Comparison of ENCODE assay signal across 20 cellular contexts in genomic region chr13:107586216-107586615, GRCh38.
"Had no signal": no experiment of that assay in that cellular context is flagged by ENCODE, and none has a peak within 500 bp of the region (broad histone marks: within the 10 kb centered on the region; RNA-seq: fewer than 3 reads in every experiment).

No MANE protein-coding gene starts in this region.

- H3K4me1 ChIP-seq: body of pancreas, heart right ventricle, left ventricle myocardium inferior, suprapubic skin had no signal

- H3K9me3 Mint-ChIP-seq: activated T-helper 1 cell treated with anti-CD3 and anti-CD28 coated beads, Interleukin-12 subunit alpha, Interleukin-12 subunit beta, Interleukin-2, Interleukin-4 antibody, amounts not matched to agents 30 ng/mL and 10 ng/mL and 1 ng/mL, durations not matched to agents 14 hours and 24 hours and 36 hours; nephron progenitor cell; type B pancreatic cell had no signal

- FAIRE-seq: frontal cortex, kidney had no signal

- DNase-seq: activated CD4-positive, alpha-beta T cell treated with anti-CD3 and anti-CD28 coated beads for 48 hours; activated naive CD4-positive, alpha-beta T cell; erythroblast; heart right ventricle; kidney; left ventricle myocardium inferior; nephron progenitor cell; stimulated activated CD4-positive, alpha-beta T cell treated with anti-CD3 and anti-CD28 coated beads, Interleukin-2, amount 100 ng/mL, for 24 hours; stimulated activated naive CD4-positive, alpha-beta T cell; T-cell; T1000; WERI-Rb-1 had no signal

- H3K27ac ChIP-seq: heart right ventricle, left ventricle myocardium inferior, suprapubic skin, WERI-Rb-1 had no signal

- H3K4me3 ChIP-seq: body of pancreas, heart right ventricle, left ventricle myocardium inferior, suprapubic skin had no signal

- H3K36me3 Mint-ChIP-seq: memory B cell, T-cell, type B pancreatic cell had no signal

- H3K27me3 Mint-ChIP-seq: central memory CD8-positive, alpha-beta T cell; memory B cell; T-cell; type B pancreatic cell had no signal

- ATAC-seq: heart right ventricle, sciatic nerve, T-cell had no signal

- H3K36me3 ChIP-seq: heart right ventricle, left ventricle myocardium inferior, suprapubic skin, WERI-Rb-1 had no signal

- H3K4me1 Mint-ChIP-seq: central memory CD8-positive, alpha-beta T cell; memory B cell; nephron progenitor cell; T-cell had no signal

- H3K27me3 ChIP-seq: body of pancreas, heart right ventricle, suprapubic skin had no signal

- H3K9me3 ChIP-seq: body of pancreas, heart right ventricle, suprapubic skin had no signal

- H3K4me3 Mint-ChIP-seq: activated T-helper 1 cell treated with anti-CD3 and anti-CD28 coated beads, Interleukin-12 subunit alpha, Interleukin-12 subunit beta, Interleukin-2, Interleukin-4 antibody, amounts not matched to agents 30 ng/mL and 10 ng/mL and 1 ng/mL, durations not matched to agents 14 hours and 24 hours and 36 hours; central memory CD8-positive, alpha-beta T cell; memory B cell; nephron progenitor cell; T-cell; type B pancreatic cell had no signal

- H3K27ac Mint-ChIP-seq: activated T-helper 1 cell treated with anti-CD3 and anti-CD28 coated beads, Interleukin-12 subunit alpha, Interleukin-12 subunit beta, Interleukin-2, Interleukin-4 antibody, amounts not matched to agents 30 ng/mL and 10 ng/mL and 1 ng/mL, durations not matched to agents 14 hours and 24 hours and 36 hours; memory B cell; nephron progenitor cell; T-cell; type B pancreatic cell had no signal
